Comparison of ENCODE assay signal across 8 cellular contexts in the genomic region with DNA sequence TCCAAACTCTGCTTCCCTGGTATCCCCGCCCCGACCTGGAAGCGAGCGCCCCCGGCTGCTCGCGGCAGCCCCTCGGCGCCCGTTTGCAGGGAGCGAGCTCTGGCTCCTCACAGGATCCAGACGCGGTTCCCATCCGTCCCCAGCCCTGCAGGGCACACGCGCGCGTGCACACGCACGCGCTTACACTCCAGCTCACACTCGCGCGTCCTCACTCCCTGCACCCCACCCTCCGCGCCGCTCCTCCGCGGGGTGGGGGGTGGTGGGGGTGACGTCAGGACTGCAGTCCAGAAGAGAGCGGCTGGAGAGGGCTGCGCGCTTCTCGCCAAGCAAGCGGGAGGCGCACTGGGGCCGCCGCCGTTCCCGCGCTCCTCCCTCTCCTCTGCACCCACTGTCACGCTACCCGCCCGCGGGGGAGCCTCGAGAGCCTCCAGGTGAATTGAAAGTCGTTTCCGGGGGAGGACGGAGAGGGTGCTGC.
DNase-seq lines count a peak whose midpoint lies in the region; ATAC-seq and TF ChIP-seq lines count a peak whose summit lies in the region.

No MANE protein-coding gene starts in this region.

- peaks cover 0 to 4% of the 10 kb centered on the region in 2 donors for H3K27me3 ChIP-seq in naive thymus-derived CD4-positive, alpha-beta T cell (ENCODE audit: control insufficient read depth in 2 of 2, insufficient read depth in 2 of 2, low read length in 2 of 2)
- no peaks in the 10 kb centered on the region for H3K27me3 ChIP-seq in vagina

- H3K4me3 ChIP-seq in coronary artery (peak overlapping the region; percentile 60), vagina (peak overlapping the region; percentile 35 to 38)
- H3K4me3 ChIP-seq in naive thymus-derived CD4-positive, alpha-beta T cell (ENCODE audit: low read length): no peak overlapping the region

- peaks cover 0 to 29% (median 10%) of the 10 kb centered on the region in 7 donors for H3K4me1 Mint-ChIP-seq in naive thymus-derived CD4-positive, alpha-beta T cell

- no peak overlapping the region for H3K27ac Mint-ChIP-seq in naive thymus-derived CD4-positive, alpha-beta T cell

- POLR2A ChIA-PET in naive thymus-derived CD4-positive, alpha-beta T cell (lab: Charles Lee): no interaction called here
- POLR2A ChIA-PET in RWPE1 (lab: Yijun Ruan, JAX; ENCODE audit: low non-redundant PET): no interaction called here

- H3K36me3 Mint-ChIP-seq in naive thymus-derived CD4-positive, alpha-beta T cell: no peaks in the 10 kb centered on the region

- H3K27ac ChIP-seq in coronary artery (no peak overlapping the region), vagina (no peak overlapping the region), RWPE1 (no peak overlapping the region)
- no peak overlapping the region for H3K27ac ChIP-seq in naive thymus-derived CD4-positive, alpha-beta T cell (ENCODE audit: low read depth, low read length)

- ATAC-seq in naive thymus-derived CD4-positive, alpha-beta T cell: no peak
- no peak for ATAC-seq in GM18909 (IDR thresholded peaks at IDR 0.05; ENCODE audit: poor library complexity, unreplicated experiment)

- intact Hi-C loops in naive thymus-derived CD4-positive, alpha-beta T cell (cut with micrococcal nuclease): no loop called here
- intact Hi-C loops in vagina (cut with DNase I): no loop called here

- peak overlapping the region; percentile 3 to 77 (median 46) for H3K4me3 Mint-ChIP-seq in naive thymus-derived CD4-positive, alpha-beta T cell

- no peaks in the 10 kb centered on the region for H3K4me1 ChIP-seq in naive thymus-derived CD4-positive, alpha-beta T cell (ENCODE audit: control insufficient read depth in 2 of 2, insufficient read depth in 2 of 2, low read length in 2 of 2)
- H3K4me1 ChIP-seq in vagina: peaks cover 13% of the 10 kb centered on the region

- peaks cover 0 to 2% (median 0%) of the 10 kb centered on the region in 11 donors for H3K9me3 Mint-ChIP-seq in naive thymus-derived CD4-positive, alpha-beta T cell

- peaks cover 50 to 70% (median 63%) of the 10 kb centered on the region in 5 donors for H3K27me3 Mint-ChIP-seq in naive thymus-derived CD4-positive, alpha-beta T cell

- CTCF ChIA-PET in naive thymus-derived CD4-positive, alpha-beta T cell (lab: Charles Lee): no interaction called here
- CTCF ChIA-PET in RWPE1 (lab: Yijun Ruan, JAX): no interaction called here

- TF ChIP-seq CTCF in coronary artery (IDR thresholded peaks at IDR 0.05) (no peak), vagina (IDR thresholded peaks at IDR 0.05) (no peak), RWPE1 (conservative IDR thresholded peaks at IDR 0.05; ENCODE audit: low read depth) (no peak)

- H3K9me3 ChIP-seq in naive thymus-derived CD4-positive, alpha-beta T cell (ENCODE audit: control insufficient read depth in 2 of 3, low read length in 3 of 3): no peaks in the 10 kb centered on the region
- H3K9me3 ChIP-seq in vagina: no peaks in the 10 kb centered on the region

- no peak for TF ChIP-seq POLR2A in vagina (IDR thresholded peaks at IDR 0.05)

- no peaks in the 10 kb centered on the region for H3K36me3 ChIP-seq in naive thymus-derived CD4-positive, alpha-beta T cell (ENCODE audit: control insufficient read depth in 2 of 3, insufficient read depth in 3 of 3, low read length in 3 of 3)
- H3K36me3 ChIP-seq in vagina: no peaks in the 10 kb centered on the region

- DNase-seq in stimulated activated CD4-positive, alpha-beta T cell treated with anti-CD3 and anti-CD28 coated beads, Interleukin-15, amount 100 ng/mL, for 24 hours: peak; percentile 26
- DNase-seq in stimulated activated CD4-positive, alpha-beta T cell treated with anti-CD3 and anti-CD28 coated beads, Interleukin-4, amount 100 ng/mL, for 4 hours: no peak
- no peak for DNase-seq in coronary artery (ENCODE audit: low spot score)
- DNase-seq in naive thymus-derived CD4-positive, alpha-beta T cell: peak in 1 of 9 donors; percentile 10
- no peak for DNase-seq in vagina (ENCODE audit: extremely low spot score in 2 of 2)
- no peak for DNase-seq in RWPE1 (ENCODE audit: low spot score)
- DNase-seq in COR-L47 (lab: John Stamatoyannopoulos, UW): no peak
